1 cellular context compared by ENCODE assay signal in genomic region chr11:47715082-47715669, GRCh38.
TF ChIP-seq lines count a peak whose summit lies in the region.

AGBL2 (minus strand) TSS chr11:47715369; CDS start chr11:47714650, 719 bp downstream.

TF ChIP-seq in HepG2, 621 proteins besides CTCF, POLR2A, EP300 and RAD21 (continued from another document and continues in another):
- no peak for TF ChIP-seq SOX13 (IDR thresholded peaks at IDR 0.05)
- peak in 1 of 2 experiments; percentile 46; a peak in 1 of 4 replicates for TF ChIP-seq SOX13 (CRISPR knock-in tag; conservative IDR thresholded peaks at IDR 0.05 in 1 of 2, IDR thresholded peaks at IDR 0.05 in 1 of 2)
- TF ChIP-seq ZNF792 (CRISPR knock-in tag; IDR thresholded peaks at IDR 0.05), result 0 out of 2 replicates have a peak, but pooled peaks have one; percentile 39
- no peak for TF ChIP-seq ZNF720 (CRISPR knock-in tag; IDR thresholded peaks at IDR 0.05)
- TF ChIP-seq ZNF335 (CRISPR knock-in tag; IDR thresholded peaks at IDR 0.05), result no peak
- peak; percentile 69; the same call in 1 of the 2 replicates for TF ChIP-seq EED (CRISPR knock-in tag; IDR thresholded peaks at IDR 0.05)
- TF ChIP-seq ZNF333 (CRISPR knock-in tag; IDR thresholded peaks at IDR 0.05; ENCODE audit: borderline replicate concordance), result peak; percentile 32; the same call in 1 of the 2 replicates
- TF ChIP-seq ARID2 (CRISPR knock-in tag; IDR thresholded peaks at IDR 0.05; ENCODE audit: borderline replicate concordance), result 0 out of 2 replicates have a peak, but pooled peaks have one; percentile 58
- 0 out of 2 replicates have a peak, but pooled peaks have one; percentile 13 for TF ChIP-seq ZKSCAN5 (CRISPR knock-in tag; IDR thresholded peaks at IDR 0.05)
- TF ChIP-seq IRF2 (CRISPR knock-in tag; IDR thresholded peaks at IDR 0.05), result peak; percentile 80; the same call in 1 of the 2 replicates
- TF ChIP-seq ZNF746 (CRISPR knock-in tag; IDR thresholded peaks at IDR 0.05), result no peak
- TF ChIP-seq ESRRA (CRISPR knock-in tag; IDR thresholded peaks at IDR 0.05; ENCODE audit: low read depth), result 0 out of 2 replicates have a peak, but pooled peaks have one; percentile 26
- 0 out of 2 replicates have a peak, but pooled peaks have one; percentile 43 for TF ChIP-seq ZNF674 (CRISPR knock-in tag; IDR thresholded peaks at IDR 0.05; ENCODE audit: low read depth)
- peak; percentile 86 for TF ChIP-seq RBFOX2 (IDR thresholded peaks at IDR 0.05; ENCODE audit: low read depth, low read length)
- 0 out of 2 replicates have a peak, but pooled peaks have one; percentile 32 for TF ChIP-seq REPIN1 (CRISPR knock-in tag; IDR thresholded peaks at IDR 0.05; ENCODE audit: borderline replicate concordance, low read depth)
- no peak for TF ChIP-seq PREB (CRISPR knock-in tag; IDR thresholded peaks at IDR 0.05)
- TF ChIP-seq HBP1 (CRISPR knock-in tag; IDR thresholded peaks at IDR 0.05; ENCODE audit: low read depth), result peak; percentile 72; the same call in 1 of the 2 replicates
- TF ChIP-seq MIXL1 (CRISPR knock-in tag; IDR thresholded peaks at IDR 0.05), result peak; percentile 57; the same call in 1 of the 2 replicates
- no peak for TF ChIP-seq ZNF207 (IDR thresholded peaks at IDR 0.05; ENCODE audit: borderline replicate concordance)
- TF ChIP-seq ZSCAN5A (CRISPR knock-in tag; IDR thresholded peaks at IDR 0.05; ENCODE audit: borderline replicate concordance), result 0 out of 2 replicates have a peak, but pooled peaks have one; percentile 31
- TF ChIP-seq BCL3 (CRISPR knock-in tag; IDR thresholded peaks at IDR 0.05), result 0 out of 2 replicates have a peak, but pooled peaks have one; percentile 12
- TF ChIP-seq HIVEP1 (CRISPR knock-in tag; IDR thresholded peaks at IDR 0.05), result peak; percentile 59; the same call in 1 of the 2 replicates
- TF ChIP-seq AGO1 (IDR thresholded peaks at IDR 0.05; ENCODE audit: low read depth, low read length, poor library complexity, severe bottlenecking), result peak; percentile 88
- TF ChIP-seq ELF1 (CRISPR knock-in tag; IDR thresholded peaks at IDR 0.05), result peak; percentile 95
- TF ChIP-seq HMG20A (CRISPR knock-in tag; IDR thresholded peaks at IDR 0.05; ENCODE audit: borderline replicate concordance), result no peak
- TF ChIP-seq TRIM24 (CRISPR knock-in tag; IDR thresholded peaks at IDR 0.05), result no peak
- TF ChIP-seq STAG1 (CRISPR knock-in tag; IDR thresholded peaks at IDR 0.05), result 0 out of 2 replicates have a peak, but pooled peaks have one; percentile 12
- TF ChIP-seq SNAPC4 (CRISPR knock-in tag; IDR thresholded peaks at IDR 0.05), result no peak
- TF ChIP-seq ZNF646 (CRISPR knock-in tag; IDR thresholded peaks at IDR 0.05), result no peak
- TF ChIP-seq ATF7 (IDR thresholded peaks at IDR 0.05), result no peak
- TF ChIP-seq ATF7 (CRISPR knock-in tag; IDR thresholded peaks at IDR 0.05), result 0 out of 2 replicates have a peak, but pooled peaks have one; percentile 31
- 0 out of 2 replicates have a peak, but pooled peaks have one; percentile 56 for TF ChIP-seq GFI1 (CRISPR knock-in tag; IDR thresholded peaks at IDR 0.05; ENCODE audit: borderline replicate concordance)
- no peak for TF ChIP-seq SNAPC5 (CRISPR knock-in tag; IDR thresholded peaks at IDR 0.05; ENCODE audit: borderline replicate concordance)
- TF ChIP-seq ZNF816 (CRISPR knock-in tag; IDR thresholded peaks at IDR 0.05; ENCODE audit: borderline replicate concordance), result peak; percentile 65; the same call in 1 of the 2 replicates
- TF ChIP-seq ZNF605 (CRISPR knock-in tag; IDR thresholded peaks at IDR 0.05), result peak; percentile 78; the same call in 1 of the 2 replicates
- 0 out of 2 replicates have a peak, but pooled peaks have one; percentile 50 for TF ChIP-seq ZNF441 (CRISPR knock-in tag; IDR thresholded peaks at IDR 0.05; ENCODE audit: borderline replicate concordance)
- TF ChIP-seq ZNF556 (CRISPR knock-in tag; IDR thresholded peaks at IDR 0.05; ENCODE audit: borderline replicate concordance), result 0 out of 2 replicates have a peak, but pooled peaks have one; percentile 48
- TF ChIP-seq XRCC5 (optimal IDR thresholded peaks at IDR 0.05; ENCODE audit: low read length), result peak; percentile 55
- TF ChIP-seq NR2C2 (CRISPR knock-in tag; IDR thresholded peaks at IDR 0.05; ENCODE audit: borderline replicate concordance), result 0 out of 2 replicates have a peak, but pooled peaks have one; percentile 28
- no peak for TF ChIP-seq ZNF510 (CRISPR knock-in tag; IDR thresholded peaks at IDR 0.05; ENCODE audit: low read depth)
- 0 out of 2 replicates have a peak, but pooled peaks have one; percentile 57 for TF ChIP-seq RNF219 (CRISPR knock-in tag; IDR thresholded peaks at IDR 0.05)
- TF ChIP-seq FOXA1 (IDR thresholded peaks at IDR 0.05), result no peak
- TF ChIP-seq FOXA1 (CRISPR knock-in tag; IDR thresholded peaks at IDR 0.05), result no peak
- TF ChIP-seq TAF1 (CRISPR knock-in tag; IDR thresholded peaks at IDR 0.05), result peak; percentile 77
- TF ChIP-seq ZNF547 (CRISPR knock-in tag; IDR thresholded peaks at IDR 0.05), result peak; percentile 84
